ENCODE assay signal across 8 cellular contexts in the genomic region with DNA sequence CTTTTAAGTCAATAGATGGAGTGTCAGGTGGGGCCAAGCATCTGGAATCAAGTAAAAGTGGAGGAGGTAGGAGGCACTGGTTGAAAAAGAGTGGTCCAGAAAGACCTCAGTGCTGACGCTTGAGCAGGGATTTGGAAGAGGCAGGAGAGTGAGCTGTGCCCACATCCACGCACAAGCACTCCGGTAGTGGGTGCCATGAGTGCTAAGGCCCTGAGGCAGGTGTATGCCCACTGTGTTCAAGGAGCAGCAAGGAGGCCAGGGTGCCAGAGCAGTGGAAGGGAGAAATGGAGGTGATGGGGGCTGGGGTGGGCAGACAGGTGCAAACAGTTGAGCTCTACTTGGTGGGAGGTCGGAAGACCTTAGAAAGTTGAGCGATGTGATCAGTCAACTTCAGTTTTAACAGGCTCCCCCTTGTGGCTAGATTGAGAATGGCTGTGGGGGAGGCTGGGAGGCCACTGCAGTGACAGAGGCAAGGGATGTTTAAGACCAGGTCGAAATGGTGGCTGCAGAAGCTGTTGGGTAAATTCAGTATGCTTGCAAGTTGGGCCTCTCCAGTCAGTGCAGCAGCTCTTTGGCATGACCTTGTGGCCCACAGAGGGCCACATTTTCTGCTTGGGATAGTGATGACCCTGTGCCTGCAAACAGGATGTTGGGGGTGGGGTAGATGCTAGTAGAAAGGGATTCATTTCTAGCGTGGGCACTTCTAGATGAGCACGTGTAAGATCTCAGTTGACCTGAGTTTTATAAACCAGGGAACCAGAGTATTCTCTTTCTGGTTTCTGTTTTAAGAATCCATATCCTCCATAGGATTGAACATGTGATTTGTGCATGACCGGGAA. TPM values are rescaled to one million over a fixed set of nuclear protein-coding genes. Genes with fewer than 3 reads are reported as not detected.
DNase-seq lines count a peak whose midpoint lies in the region; ATAC-seq and TF ChIP-seq lines count a peak whose summit lies in the region.

No MANE protein-coding gene starts in this region.

- peak; percentile 74 for DNase-seq in CD1c-positive myeloid dendritic cell (ENCODE audit: extremely low spot score)
- peak; percentile 76 for DNase-seq in H7
- DNase-seq in SK-N-SH, result peak; percentile 61
- DNase-seq in activated naive CD4-positive, alpha-beta T cell treated with anti-CD3 and anti-CD28 coated beads for 36 hours, result peak; percentile 88
- peak; percentile 54 to 66 (median 59) for DNase-seq in heart left ventricle
- peak; percentile 76 for DNase-seq in sigmoid colon
- no peak for DNase-seq in NCI-H2029 (lab: John Stamatoyannopoulos, UW)
- DNase-seq in NCI-H446 treated with DMSO at 0.1 percent for 48 hours (lab: John Stamatoyannopoulos, UW), result no peak

- H3K36me3 ChIP-seq in H7 (replicated peaks; ENCODE audit: control insufficient read depth, insufficient read depth, low read length) (no peaks in the 10 kb centered on the region), SK-N-SH (replicated peaks in 1 of 2; ENCODE audit: control insufficient read depth in 1 of 2, insufficient read depth in 2 of 2, low read length in 1 of 2) (no peaks in the 10 kb centered on the region), heart left ventricle (no peaks in the 10 kb centered on the region), sigmoid colon (no peaks in the 10 kb centered on the region)

- H3K4me1 ChIP-seq in SK-N-SH (ENCODE audit: control insufficient read depth in 1 of 2, insufficient read depth in 2 of 2, low read depth in 1 of 2, low read length in 1 of 2) (peaks cover 0 to 5% of the 10 kb centered on the region in 2 experiments; a peak in 1 of 4 replicates), heart left ventricle (peaks cover 0 to 5% (median 0%) of the 10 kb centered on the region in 12 donors), sigmoid colon (no peaks in the 10 kb centered on the region)

- 32% methylated on average over 9 of the region's 9 CpGs for WGBS in SK-N-SH (ENCODE audit: low lambda C conversion rate)
- 51 to 63% (median 56%) methylated on average over 9 of the region's 9 CpGs for WGBS in heart left ventricle, 4 donors
- WGBS in sigmoid colon, 2 donors, result 49 to 50% methylated on average over 9 of the region's 9 CpGs

- H3K4me2 ChIP-seq in SK-N-SH, result no peak overlapping the region

- H3K27me3 ChIP-seq in H7 (ENCODE audit: control insufficient read depth, insufficient read depth, low read length) (no peaks in the 10 kb centered on the region), SK-N-SH (ENCODE audit: insufficient read depth) (peaks cover 55% of the 10 kb centered on the region), heart left ventricle (peaks cover 0 to 10% (median 0%) of the 10 kb centered on the region in 9 donors), sigmoid colon (no peaks in the 10 kb centered on the region)

- TF ChIP-seq RAD21 in SK-N-SH (IDR thresholded peaks at IDR 0.05; ENCODE audit: low read length), result peak; percentile 47

- no peak for TF ChIP-seq EP300 in SK-N-SH (IDR thresholded peaks at IDR 0.05; ENCODE audit: borderline replicate concordance in 1 of 2, low read depth in 1 of 2, low read length in 1 of 2)
- TF ChIP-seq EP300 in sigmoid colon (IDR thresholded peaks at IDR 0.05), result no peak

- no peak overlapping the region for H3K4me3 Mint-ChIP-seq in activated naive CD4-positive, alpha-beta T cell treated with anti-CD3 and anti-CD28 coated beads for 36 hours

- no peaks in the 10 kb centered on the region for H3K9me3 Mint-ChIP-seq in activated naive CD4-positive, alpha-beta T cell treated with anti-CD3 and anti-CD28 coated beads for 36 hours

- H3K27me3 Mint-ChIP-seq in activated naive CD4-positive, alpha-beta T cell treated with anti-CD3 and anti-CD28 coated beads for 36 hours (ENCODE audit: low read depth), result no peaks in the 10 kb centered on the region

- TF ChIP-seq POLR2A in heart left ventricle (IDR thresholded peaks at IDR 0.05) (no peak), sigmoid colon (IDR thresholded peaks at IDR 0.05) (no peak)

- ATAC-seq in heart left ventricle, result peak in 3 of 4 donors; percentile 43 to 76 (median 50)

- H3K27ac ChIP-seq in SK-N-SH (ENCODE audit: low read depth in 2 of 2, low read length in 1 of 2), result no peak overlapping the region
- no peak overlapping the region for H3K27ac ChIP-seq in heart left ventricle
- no peak overlapping the region for H3K27ac ChIP-seq in sigmoid colon

- no peaks in the 10 kb centered on the region for H3K9me2 ChIP-seq in SK-N-SH

- H2AFZ ChIP-seq in SK-N-SH (ENCODE audit: low read depth), result no peak overlapping the region

- H3K4me1 Mint-ChIP-seq in activated naive CD4-positive, alpha-beta T cell treated with anti-CD3 and anti-CD28 coated beads for 36 hours (ENCODE audit: low read depth), result peaks cover 30% of the 10 kb centered on the region

- no peaks in the 10 kb centered on the region for H3F3A ChIP-seq in SK-N-SH (replicated peaks; ENCODE audit: insufficient read depth)

- no peaks in the 10 kb centered on the region for H4K20me1 ChIP-seq in SK-N-SH (ENCODE audit: insufficient read depth)

- intact Hi-C loops in activated naive CD4-positive, alpha-beta T cell treated with anti-CD3 and anti-CD28 coated beads for 36 hours (cut with micrococcal nuclease), result no loop called here
- intact Hi-C loops in heart left ventricle (cut with DNase I), result no loop called here
- intact Hi-C loops in sigmoid colon (cut with DNase I), result no loop called here

- no peaks in the 10 kb centered on the region for H3K79me2 ChIP-seq in SK-N-SH (ENCODE audit: insufficient read depth)

- CTCF ChIA-PET in SK-N-SH (lab: Yijun Ruan, JAX), result interaction anchor here (0.6 to 3.1 kb wide), 12 partner anchors 9 to 1571 kb away, joined by 3 to 22 read pairs (median 3); a partner anchor contains a TSS
- CTCF ChIA-PET in activated naive CD4-positive, alpha-beta T cell treated with anti-CD3 and anti-CD28 coated beads for 36 hours (lab: Charles Lee), result interaction anchor here (0.6 to 2.0 kb wide), 11 partner anchors 8 to 219 kb away, joined by 3 to 8 read pairs (median 4); no protein-coding TSS in a partner anchor

- no peak overlapping the region for H3K27ac Mint-ChIP-seq in activated naive CD4-positive, alpha-beta T cell treated with anti-CD3 and anti-CD28 coated beads for 36 hours

- no peaks in the 10 kb centered on the region for H3K36me3 Mint-ChIP-seq in activated naive CD4-positive, alpha-beta T cell treated with anti-CD3 and anti-CD28 coated beads for 36 hours (ENCODE audit: low read depth)

- H3K4me3 ChIP-seq in H7 (ENCODE audit: insufficient read depth, low read depth, low read length) (no peak overlapping the region), SK-N-SH (ENCODE audit: low read depth in 2 of 2, low read length in 1 of 2) (no peak overlapping the region; a peak in 1 of 4 replicates), heart left ventricle (no peak overlapping the region), sigmoid colon (no peak overlapping the region)

- TF ChIP-seq CTCF in SK-N-SH (IDR thresholded peaks at IDR 0.05), result peak; percentile 75
- peak; percentile 61 to 75 (median 70) for TF ChIP-seq CTCF in heart left ventricle (IDR thresholded peaks at IDR 0.05)
- peak; percentile 29 to 76 (median 47) for TF ChIP-seq CTCF in sigmoid colon (IDR thresholded peaks at IDR 0.05)

- H3K9ac ChIP-seq in SK-N-SH, result no peak overlapping the region

- H3K9me3 ChIP-seq in SK-N-SH (no peaks in the 10 kb centered on the region), heart left ventricle (no peaks in the 10 kb centered on the region), sigmoid colon (no peaks in the 10 kb centered on the region)

- POLR2A ChIA-PET in SK-N-SH (lab: Yijun Ruan, JAX), result no interaction called here

TF ChIP-seq in SK-N-SH, 30 proteins besides CTCF, POLR2A, EP300 and RAD21 (continues in another document):
- no peak for TF ChIP-seq TEAD4 (IDR thresholded peaks at IDR 0.05; ENCODE audit: borderline replicate concordance, insufficient read depth)

RNA-seq across cellular contexts. Expression of a gene that starts 12.7 kb away (rescaled TPM):
- 1.6 TPM in 1 of 2 replicates, not detected in the other for total RNA-seq in H7 (2014; rRNA removed; shearing (Covaris generic))
- polyA plus RNA-seq in SK-N-SH (2012; rRNA removed), result 0.02 TPM in 1 of 2 replicates, not detected in the other
- polyA plus RNA-seq in SK-N-SH (2012; cell fraction: cytosol; rRNA removed), result 0.01 TPM in 1 of 2 replicates, not detected in the other
- polyA plus RNA-seq in SK-N-SH (2012; cell fraction: nucleus; rRNA removed), result not detected in 2 replicates
- not detected for total RNA-seq in activated naive CD4-positive, alpha-beta T cell treated with anti-CD3 and anti-CD28 coated beads for 36 hours
- total RNA-seq in heart left ventricle, result 10 to 100 TPM in 2 of 9 donors, 1 to 10 TPM in 7; 2.0 to 13.4 (median 7.7) TPM
- polyA plus RNA-seq in heart left ventricle, result 10 to 100 TPM in 1 of 2 donors, 1 to 10 TPM in 1; 2.9 to 10.2 TPM
- total RNA-seq in sigmoid colon, result under 1 TPM in 1 of 4 donors, not detected in 3; under 0.01 TPM
- under 1 TPM in 1 of 3 donors, not detected in 2; 0.31 TPM for polyA plus RNA-seq in sigmoid colon

RNA-seq across cellular contexts. Expression of a gene that starts 13.4 kb away (rescaled TPM):
- total RNA-seq in H7 (2014; rRNA removed; shearing (Covaris generic)), result not detected in 2 replicates
- not detected in 2 replicates for polyA plus RNA-seq in SK-N-SH (2012; rRNA removed)
- not detected in 2 replicates for polyA plus RNA-seq in SK-N-SH (2012; cell fraction: cytosol; rRNA removed)
- polyA plus RNA-seq in SK-N-SH (2012; cell fraction: nucleus; rRNA removed), result not detected in 2 replicates
- total RNA-seq in activated naive CD4-positive, alpha-beta T cell treated with anti-CD3 and anti-CD28 coated beads for 36 hours, result not detected
- total RNA-seq in heart left ventricle, result not detected
- polyA plus RNA-seq in heart left ventricle, result not detected
- not detected for total RNA-seq in sigmoid colon
- not detected for polyA plus RNA-seq in sigmoid colon

RNA-seq across cellular contexts. Expression of a gene that starts 50.9 kb away (rescaled TPM):
- not detected in 2 replicates for total RNA-seq in H7 (2014; rRNA removed; shearing (Covaris generic))
- polyA plus RNA-seq in SK-N-SH (2012; rRNA removed) (not detected in 2 replicates), heart left ventricle (not detected), sigmoid colon (not detected)
- polyA plus RNA-seq in SK-N-SH (2012; cell fraction: cytosol; rRNA removed), result not detected in 2 replicates
- polyA plus RNA-seq in SK-N-SH (2012; cell fraction: nucleus; rRNA removed), result not detected in 2 replicates
- not detected for total RNA-seq in activated naive CD4-positive, alpha-beta T cell treated with anti-CD3 and anti-CD28 coated beads for 36 hours
- total RNA-seq in heart left ventricle (not detected), sigmoid colon (under 1 TPM in 1 of 4 donors, not detected in 3; 0.54 TPM)

Comparison
In these comparisons a context has a peak if more than half of its experiments do, and no peak if none do; other contexts are left out.
1. DNase-seq: peak in CD1c-positive myeloid dendritic cell (single experiment), H7 (single experiment), SK-N-SH (single experiment), activated naive CD4-positive, alpha-beta T cell treated with anti-CD3 and anti-CD28 coated beads for 36 hours (single experiment), heart left ventricle (5 of 5) and sigmoid colon (single experiment); none in NCI-H2029 (single experiment) and NCI-H446 treated with DMSO at 0.1 percent for 48 hours (single experiment).
2. Peak in every context shown above with its lines, with median percentiles within 50 percentile points of each other: CTCF ChIP-seq.